In the genomic region with DNA sequence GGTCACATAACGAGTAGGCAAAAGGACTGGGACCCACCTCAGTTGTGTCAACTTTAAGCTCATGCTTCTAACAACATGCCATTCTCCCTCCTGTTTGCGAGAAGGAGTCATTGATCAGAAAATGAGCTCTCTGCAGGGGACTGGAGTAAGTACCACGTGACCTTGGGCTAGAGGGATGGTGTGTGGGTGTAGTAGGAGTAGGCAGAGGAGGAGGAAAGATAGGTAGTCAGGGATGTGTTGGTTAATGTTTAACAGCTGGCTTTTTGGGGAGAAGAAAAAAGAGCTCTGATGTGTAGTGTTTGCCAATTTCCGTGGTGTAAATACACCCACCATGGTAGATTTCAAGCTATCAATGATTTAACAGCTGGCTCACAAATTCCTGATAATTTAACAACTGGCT, we compare ENCODE assay signal across 1 cellular context.
TF ChIP-seq lines count a peak whose summit lies in the region.

No MANE protein-coding gene starts in this region.

TF ChIP-seq in K562, 482 proteins besides CTCF, POLR2A, EP300 and RAD21 (continued from another document):
- peak; percentile 97 for TF ChIP-seq TOE1 (IDR thresholded peaks at IDR 0.05; ENCODE audit: borderline replicate concordance)
- no peak for TF ChIP-seq TOE1 (CRISPR knock-in tag; IDR thresholded peaks at IDR 0.05; ENCODE audit: borderline replicate concordance, low read depth)
- peak; percentile 40 for TF ChIP-seq ARID1B (IDR thresholded peaks at IDR 0.05)
- peak; percentile 96 for TF ChIP-seq RAD51 (IDR thresholded peaks at IDR 0.05; ENCODE audit: borderline replicate concordance, low read depth)
- TF ChIP-seq, protein P1, sequence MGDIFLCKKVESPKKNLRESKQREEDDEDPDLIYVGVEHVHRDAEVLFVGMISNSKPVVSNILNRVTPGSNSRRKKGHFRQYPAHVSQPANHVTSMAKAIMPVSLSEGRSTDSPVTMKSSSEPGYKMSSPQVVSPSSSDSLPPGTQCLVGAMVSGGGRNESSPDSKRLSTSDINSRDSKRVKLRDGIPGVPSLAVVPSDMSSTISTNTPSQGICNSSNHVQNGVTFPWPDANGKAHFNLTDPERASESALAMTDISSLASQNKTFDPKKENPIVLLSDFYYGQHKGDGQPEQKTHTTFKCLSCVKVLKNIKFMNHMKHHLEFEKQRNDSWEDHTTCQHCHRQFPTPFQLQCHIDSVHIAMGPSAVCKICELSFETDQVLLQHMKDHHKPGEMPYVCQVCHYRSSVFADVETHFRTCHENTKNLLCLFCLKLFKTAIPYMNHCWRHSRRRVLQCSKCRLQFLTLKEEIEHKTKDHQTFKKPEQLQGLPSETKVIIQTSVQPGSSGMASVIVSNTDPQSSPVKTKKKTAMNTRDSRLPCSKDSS (IDR thresholded peaks at IDR 0.05; ENCODE audit: low read depth, partially characterized antibody) = no peak
- no peak for TF ChIP-seq ZNF143 (CRISPR knock-in tag; IDR thresholded peaks at IDR 0.05)
- TF ChIP-seq ZBTB7A (IDR thresholded peaks at IDR 0.05; ENCODE audit: borderline replicate concordance, control insufficient read depth, low read depth, low read length) = no peak
- no peak for TF ChIP-seq ZNF121 (CRISPR knock-in tag; conservative IDR thresholded peaks at IDR 0.05)
- no peak for TF ChIP-seq EWSR1 (IDR thresholded peaks at IDR 0.05; ENCODE audit: borderline replicate concordance, low read depth, partially characterized antibody)
- TF ChIP-seq, protein P2, sequence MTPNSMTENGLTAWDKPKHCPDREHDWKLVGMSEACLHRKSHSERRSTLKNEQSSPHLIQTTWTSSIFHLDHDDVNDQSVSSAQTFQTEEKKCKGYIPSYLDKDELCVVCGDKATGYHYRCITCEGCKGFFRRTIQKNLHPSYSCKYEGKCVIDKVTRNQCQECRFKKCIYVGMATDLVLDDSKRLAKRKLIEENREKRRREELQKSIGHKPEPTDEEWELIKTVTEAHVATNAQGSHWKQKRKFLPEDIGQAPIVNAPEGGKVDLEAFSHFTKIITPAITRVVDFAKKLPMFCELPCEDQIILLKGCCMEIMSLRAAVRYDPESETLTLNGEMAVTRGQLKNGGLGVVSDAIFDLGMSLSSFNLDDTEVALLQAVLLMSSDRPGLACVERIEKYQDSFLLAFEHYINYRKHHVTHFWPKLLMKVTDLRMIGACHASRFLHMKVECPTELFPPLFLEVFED (CRISPR knock-in tag; conservative IDR thresholded peaks at IDR 0.05) = no peak
- TF ChIP-seq, protein P3, sequence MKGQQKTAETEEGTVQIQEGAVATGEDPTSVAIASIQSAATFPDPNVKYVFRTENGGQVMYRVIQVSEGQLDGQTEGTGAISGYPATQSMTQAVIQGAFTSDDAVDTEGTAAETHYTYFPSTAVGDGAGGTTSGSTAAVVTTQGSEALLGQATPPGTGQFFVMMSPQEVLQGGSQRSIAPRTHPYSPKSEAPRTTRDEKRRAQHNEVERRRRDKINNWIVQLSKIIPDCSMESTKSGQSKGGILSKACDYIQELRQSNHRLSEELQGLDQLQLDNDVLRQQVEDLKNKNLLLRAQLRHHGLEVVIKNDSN (CRISPR knock-in tag; IDR thresholded peaks at IDR 0.05) = peak; percentile 86
- TF ChIP-seq, protein P4, sequence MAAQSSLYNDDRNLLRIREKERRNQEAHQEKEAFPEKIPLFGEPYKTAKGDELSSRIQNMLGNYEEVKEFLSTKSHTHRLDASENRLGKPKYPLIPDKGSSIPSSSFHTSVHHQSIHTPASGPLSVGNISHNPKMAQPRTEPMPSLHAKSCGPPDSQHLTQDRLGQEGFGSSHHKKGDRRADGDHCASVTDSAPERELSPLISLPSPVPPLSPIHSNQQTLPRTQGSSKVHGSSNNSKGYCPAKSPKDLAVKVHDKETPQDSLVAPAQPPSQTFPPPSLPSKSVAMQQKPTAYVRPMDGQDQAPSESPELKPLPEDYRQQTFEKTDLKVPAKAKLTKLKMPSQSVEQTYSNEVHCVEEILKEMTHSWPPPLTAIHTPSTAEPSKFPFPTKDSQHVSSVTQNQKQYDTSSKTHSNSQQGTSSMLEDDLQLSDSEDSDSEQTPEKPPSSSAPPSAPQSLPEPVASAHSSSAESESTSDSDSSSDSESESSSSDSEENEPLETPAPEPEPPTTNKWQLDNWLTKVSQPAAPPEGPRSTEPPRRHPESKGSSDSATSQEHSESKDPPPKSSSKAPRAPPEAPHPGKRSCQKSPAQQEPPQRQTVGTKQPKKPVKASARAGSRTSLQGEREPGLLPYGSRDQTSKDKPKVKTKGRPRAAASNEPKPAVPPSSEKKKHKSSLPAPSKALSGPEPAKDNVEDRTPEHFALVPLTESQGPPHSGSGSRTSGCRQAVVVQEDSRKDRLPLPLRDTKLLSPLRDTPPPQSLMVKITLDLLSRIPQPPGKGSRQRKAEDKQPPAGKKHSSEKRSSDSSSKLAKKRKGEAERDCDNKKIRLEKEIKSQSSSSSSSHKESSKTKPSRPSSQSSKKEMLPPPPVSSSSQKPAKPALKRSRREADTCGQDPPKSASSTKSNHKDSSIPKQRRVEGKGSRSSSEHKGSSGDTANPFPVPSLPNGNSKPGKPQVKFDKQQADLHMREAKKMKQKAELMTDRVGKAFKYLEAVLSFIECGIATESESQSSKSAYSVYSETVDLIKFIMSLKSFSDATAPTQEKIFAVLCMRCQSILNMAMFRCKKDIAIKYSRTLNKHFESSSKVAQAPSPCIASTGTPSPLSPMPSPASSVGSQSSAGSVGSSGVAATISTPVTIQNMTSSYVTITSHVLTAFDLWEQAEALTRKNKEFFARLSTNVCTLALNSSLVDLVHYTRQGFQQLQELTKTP (IDR thresholded peaks at IDR 0.05; ENCODE audit: low read depth in 1 of 2, partially characterized antibody in 2 of 2) = peak in 1 of 2 experiments; percentile 34
- peak in 1 of 2 experiments; percentile 32; a peak in 1 of 4 replicates for TF ChIP-seq RCOR1 (IDR thresholded peaks at IDR 0.05; ENCODE audit: borderline replicate concordance in 1 of 2, low read depth in 2 of 2, low read length in 2 of 2)
- TF ChIP-seq, protein P5, sequence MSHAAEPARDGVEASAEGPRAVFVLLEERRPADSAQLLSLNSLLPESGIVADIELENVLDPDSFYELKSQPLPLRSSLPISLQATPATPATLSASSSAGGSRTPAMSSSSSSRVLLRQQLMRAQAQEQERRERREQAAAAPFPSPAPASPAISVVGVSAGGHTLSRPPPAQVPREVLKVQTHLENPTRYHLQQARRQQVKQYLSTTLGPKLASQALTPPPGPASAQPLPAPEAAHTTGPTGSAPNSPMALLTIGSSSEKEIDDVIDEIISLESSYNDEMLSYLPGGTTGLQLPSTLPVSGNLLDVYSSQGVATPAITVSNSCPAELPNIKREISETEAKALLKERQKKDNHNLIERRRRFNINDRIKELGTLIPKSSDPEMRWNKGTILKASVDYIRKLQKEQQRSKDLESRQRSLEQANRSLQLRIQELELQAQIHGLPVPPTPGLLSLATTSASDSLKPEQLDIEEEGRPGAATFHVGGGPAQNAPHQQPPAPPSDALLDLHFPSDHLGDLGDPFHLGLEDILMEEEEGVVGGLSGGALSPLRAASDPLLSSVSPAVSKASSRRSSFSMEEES (CRISPR knock-in tag; IDR thresholded peaks at IDR 0.05) = peak; percentile 94
- peak; percentile 83 for TF ChIP-seq CBFA2T2 (conservative IDR thresholded peaks at IDR 0.05)
- peak; percentile 70; the same call in 1 of the 2 replicates for TF ChIP-seq ESRRA (IDR thresholded peaks at IDR 0.05; ENCODE audit: borderline replicate concordance, low read depth)
- peak; percentile 41; the same call in 1 of the 2 replicates for TF ChIP-seq MYC (IDR thresholded peaks at IDR 0.05; ENCODE audit: low read depth, low read length)
- TF ChIP-seq MYC (CRISPR knock-in tag; IDR thresholded peaks at IDR 0.05; ENCODE audit: borderline replicate concordance, low read depth) = no peak
- peak; percentile 94 for TF ChIP-seq EGR1 (conservative IDR thresholded peaks at IDR 0.05)
- peak; percentile 52 for TF ChIP-seq DPF2 (IDR thresholded peaks at IDR 0.05)
